Comparison of ENCODE assay signal across 21 cellular contexts in genomic region chr6:138999949-139000725, GRCh38. TPM values are rescaled to one million over a fixed set of nuclear protein-coding genes. Genes with fewer than 3 reads are reported as not detected.
DNase-seq lines count a peak whose midpoint lies in the region; ATAC-seq and TF ChIP-seq lines count a peak whose summit lies in the region.
"Had no signal": no experiment of that assay in that cellular context is flagged by ENCODE, and none has a peak within 500 bp of the region (broad histone marks: within the 10 kb centered on the region; RNA-seq: fewer than 3 reads in every experiment).

No MANE protein-coding gene starts in this region.

- H3K4ac ChIP-seq in trophoblast cell (ENCODE audit: low read depth, low read length): no peak overlapping the region

- no peaks in the 10 kb centered on the region for H3K79me2 ChIP-seq in trophoblast cell (ENCODE audit: control insufficient read depth, insufficient read depth, low read length, poor library complexity)

- no peak overlapping the region for H3K9ac ChIP-seq in trophoblast cell (ENCODE audit: low read length)

- no peaks in the 10 kb centered on the region for H3K4me1 ChIP-seq in trophoblast cell (ENCODE audit: control insufficient read depth in 1 of 2, insufficient read depth in 2 of 2, low read length in 2 of 2)
- H3K4me1 ChIP-seq in tibial nerve: peaks cover 0 to 8% (median 0%) of the 10 kb centered on the region in 4 donors
- H3K4me1 ChIP-seq: prostate gland, testis had no signal

- no peak overlapping the region for H3K18ac ChIP-seq in trophoblast cell (ENCODE audit: low read length)

- no peaks in the 10 kb centered on the region for H3K9me3 ChIP-seq in trophoblast cell (ENCODE audit: insufficient read depth, low read depth, low read length)
- H3K9me3 ChIP-seq in tibial nerve: no peaks in the 10 kb centered on the region
- H3K9me3 ChIP-seq: heart left ventricle, prostate gland, SJSA1, testis had no signal

- H3K36me3 ChIP-seq in trophoblast cell (ENCODE audit: control insufficient read depth in 1 of 2, insufficient read depth in 2 of 2, low read length in 2 of 2): no peaks in the 10 kb centered on the region
- no peaks in the 10 kb centered on the region for H3K36me3 ChIP-seq in tibial nerve
- H3K36me3 ChIP-seq: heart left ventricle, prostate gland, SJSA1 had no signal

- no peak for TF ChIP-seq POLR2A in tibial nerve (IDR thresholded peaks at IDR 0.05)

- H2BK5ac ChIP-seq in trophoblast cell (ENCODE audit: low read depth, low read length, poor library complexity): no peak overlapping the region

- no peak overlapping the region for H3K4me3 ChIP-seq in trophoblast cell (ENCODE audit: low read depth, low read length)
- no peak overlapping the region for H3K4me3 ChIP-seq in tibial nerve
- H3K4me3 ChIP-seq: heart left ventricle, prostate gland, SJSA1, smooth muscle cell, testis had no signal

- DNase-seq in NCI-H2171 treated with DMSO at 0.1 percent for 48 hours (lab: John Stamatoyannopoulos, UW) (peak; percentile 40), NCI-H2171 (lab: John Stamatoyannopoulos, UW) (no peak), NCI-H1417 (lab: John Stamatoyannopoulos, UW) (peak in 2 of 3 experiments; percentile 16 to 67), UCSD-AML1 (lab: John Stamatoyannopoulos, UW; ENCODE audit: unreplicated experiment) (peak; percentile 34), trophoblast cell (peak; percentile 53 to 67), NCI-H2029 (lab: John Stamatoyannopoulos, UW) (no peak), tibial nerve (ENCODE audit: low spot score in 2 of 2) (no peak)
- DNase-seq: activated CD4-positive, alpha-beta T cell treated with anti-CD3 and anti-CD28 coated beads, Interleukin-2, amount 10 ng/mL, durations not matched to agents 24 days and 14 days; activated CD8-positive, alpha-beta memory T cell treated with anti-CD3 and anti-CD28 coated beads, Interleukin-2, amount 50 U/mL, for 4 hours; activated effector memory CD4-positive, alpha-beta T cell treated with anti-CD3 and anti-CD28 coated beads, Interleukin-2, amount 50 U/mL, for 16 hours; amygdala; effector memory CD4-positive, alpha-beta T cell; heart left ventricle; mammary epithelial cell; NCI-H1930; T1000; testis had no signal

- ATAC-seq in GM18867 (IDR thresholded peaks at IDR 0.05; ENCODE audit: unreplicated experiment): no peak

- no CpG with 5 or more reads among the region's 4 CpGs for WGBS in trophoblast cell (ENCODE audit: extremely low coverage, insufficient coverage, insufficient read length)
- 77 to 79% methylated on average over 4 of the region's 4 CpGs for WGBS in tibial nerve, 2 donors

- H4K12ac ChIP-seq in trophoblast cell (ENCODE audit: low read depth, low read length): no peak overlapping the region

- H4K91ac ChIP-seq in trophoblast cell (ENCODE audit: low read depth, low read length): no peak overlapping the region

- no peaks in the 10 kb centered on the region for H3K79me1 ChIP-seq in trophoblast cell (ENCODE audit: low read length)

- H2AK5ac ChIP-seq in trophoblast cell (ENCODE audit: low read length): no peak overlapping the region

- no peak overlapping the region for H3K23ac ChIP-seq in trophoblast cell (ENCODE audit: low read length)

- no peak for TF ChIP-seq EP300 in tibial nerve (IDR thresholded peaks at IDR 0.05)

- no peak overlapping the region for H3K27ac ChIP-seq in trophoblast cell (ENCODE audit: low read depth, low read length)
- H3K27ac ChIP-seq in tibial nerve: no peak overlapping the region
- H3K27ac ChIP-seq: heart left ventricle, prostate gland, SJSA1, testis had no signal

- TF ChIP-seq CTCF in tibial nerve (IDR thresholded peaks at IDR 0.05): no peak

- H3K4me2 ChIP-seq in trophoblast cell (ENCODE audit: low read length): no peak overlapping the region
- H3K4me2 ChIP-seq: smooth muscle cell had no signal

- H3K14ac ChIP-seq in trophoblast cell (ENCODE audit: low read length): no peak overlapping the region

- no peak overlapping the region for H2BK12ac ChIP-seq in trophoblast cell (ENCODE audit: low read length)

- no peak overlapping the region for H2AFZ ChIP-seq in trophoblast cell (ENCODE audit: insufficient read depth, low read length, poor library complexity)

- H2BK120ac ChIP-seq in trophoblast cell (ENCODE audit: insufficient read depth, low read length, poor library complexity): no peak overlapping the region

- no peaks in the 10 kb centered on the region for H3K27me3 ChIP-seq in trophoblast cell (ENCODE audit: insufficient read depth, low read length)
- H3K27me3 ChIP-seq in tibial nerve: no peaks in the 10 kb centered on the region
- H3K27me3 ChIP-seq: heart left ventricle, SJSA1, testis had no signal

- no peak overlapping the region for H4K8ac ChIP-seq in trophoblast cell (ENCODE audit: low read depth, low read length)

RNA-seq across cellular contexts. Expression of gene REPS1, which starts 12.1 kb away (rescaled TPM):
- polyA plus RNA-seq in trophoblast cell (2013): 51.8 and 52.2 TPM in 2 replicates
- total RNA-seq in tibial nerve: 10 to 100 TPM; 31.0 to 66.0 (median 50.6) TPM

RNA-seq across cellular contexts. Expression of gene ABRACL, which starts 28.4 kb away (rescaled TPM):
- 148 and 152 TPM in 2 replicates for polyA plus RNA-seq in trophoblast cell (2013)
- total RNA-seq in tibial nerve: 1 to 10 TPM; 2.2 to 4.6 (median 3.2) TPM

Comparison
In these comparisons a context has a peak if more than half of its experiments do, and no peak if none do; other contexts are left out.
1. DNase-seq: peak in NCI-H2171 treated with DMSO at 0.1 percent for 48 hours (single experiment), NCI-H1417 (2 of 3), UCSD-AML1 (single experiment) and trophoblast cell (2 of 2); none in NCI-H2171 (single experiment), NCI-H2029 (single experiment) and tibial nerve (0 of 2).